28 cellular contexts compared by ENCODE assay signal in the genomic region with DNA sequence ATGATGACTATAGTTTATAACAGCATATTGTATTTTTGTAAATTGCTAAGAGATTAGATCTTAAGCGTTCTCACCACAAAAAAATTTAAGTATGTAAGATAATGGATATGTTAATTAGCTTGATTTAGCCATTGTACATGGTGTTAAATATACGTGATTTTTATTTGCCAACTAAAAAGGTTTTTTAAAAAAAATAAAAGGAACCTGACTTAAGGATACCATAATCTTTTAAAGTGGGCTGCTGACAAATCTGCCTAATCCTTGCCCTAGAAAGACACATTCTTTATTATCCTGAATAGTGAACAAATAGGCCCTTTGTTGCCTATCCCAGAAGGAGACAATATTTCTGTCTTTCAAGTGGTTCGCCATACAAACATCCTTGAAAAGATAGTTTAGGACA.
"Had no signal": no experiment of that assay in that cellular context is flagged by ENCODE, and none has a peak within 500 bp of the region (broad histone marks: within the 10 kb centered on the region; RNA-seq: fewer than 3 reads in every experiment).

No MANE protein-coding gene starts in this region.

- H3K36me3 ChIP-seq: colonic mucosa, esophagus muscularis mucosa, esophagus squamous epithelium, gastrocnemius medialis, gastroesophageal sphincter, heart left ventricle, heart right ventricle had no signal

- H3K27me3 Mint-ChIP-seq: dendritic cell treated with granulocyte-macrophage colony-stimulating factor and Interleukin-4, amounts not matched to agents 40 ng/mL and 50 ng/mL, for 4 days; effector memory CD8-positive, alpha-beta T cell had no signal

- H3K4me1 ChIP-seq: colonic mucosa, esophagus muscularis mucosa, esophagus squamous epithelium, foreskin keratinocyte, gastrocnemius medialis, gastroesophageal sphincter, heart left ventricle, heart right ventricle had no signal

- H3K9me3 ChIP-seq: colonic mucosa, esophagus muscularis mucosa, esophagus squamous epithelium, gastrocnemius medialis, gastroesophageal sphincter, heart left ventricle, heart right ventricle had no signal

- H3K4me3 ChIP-seq: colonic mucosa, coronary artery, dorsolateral prefrontal cortex, esophagus muscularis mucosa, esophagus squamous epithelium, gastrocnemius medialis, gastroesophageal sphincter, heart left ventricle, heart right ventricle had no signal

- H3K27ac Mint-ChIP-seq: dendritic cell treated with granulocyte-macrophage colony-stimulating factor and Interleukin-4, amounts not matched to agents 40 ng/mL and 50 ng/mL, for 4 days; effector memory CD8-positive, alpha-beta T cell; endodermal cell had no signal

- H3K27ac ChIP-seq: colonic mucosa, coronary artery, dorsolateral prefrontal cortex, epithelial cell of prostate, esophagus muscularis mucosa, esophagus squamous epithelium, foreskin keratinocyte, gastrocnemius medialis, gastroesophageal sphincter, heart left ventricle, heart right ventricle had no signal

- FAIRE-seq: endometrium, endothelial cell of umbilical vein, frontal cortex had no signal

- H3K4me3 Mint-ChIP-seq: dendritic cell treated with granulocyte-macrophage colony-stimulating factor and Interleukin-4, amounts not matched to agents 40 ng/mL and 50 ng/mL, for 4 days; effector memory CD8-positive, alpha-beta T cell; endodermal cell had no signal

- H3K27me3 ChIP-seq: colonic mucosa, esophagus muscularis mucosa, esophagus squamous epithelium, foreskin keratinocyte, gastrocnemius medialis, gastroesophageal sphincter had no signal

- DNase-seq: colonic mucosa; cortex of kidney; dermis blood vessel endothelial cell; dorsolateral prefrontal cortex; effector CD4-positive, alpha-beta T cell; effector CD8-positive, alpha-beta T cell; effector memory CD4-positive, alpha-beta T cell; effector memory CD8-positive, alpha-beta T cell; endodermal cell; erythroblast; esophagus squamous epithelium; foreskin fibroblast; foreskin keratinocyte; foreskin melanocyte; gastrocnemius medialis; glutamatergic neuron; head of caudate nucleus; heart left ventricle; heart right ventricle had no signal

- H3K4me1 Mint-ChIP-seq: endodermal cell had no signal

- H3K9me3 Mint-ChIP-seq: dendritic cell treated with granulocyte-macrophage colony-stimulating factor and Interleukin-4, amounts not matched to agents 40 ng/mL and 50 ng/mL, for 4 days; effector memory CD8-positive, alpha-beta T cell had no signal

- ATAC-seq: effector memory CD8-positive, alpha-beta T cell; esophagus mucosa; foreskin keratinocyte; gastrocnemius medialis; gastroesophageal sphincter; heart left ventricle; heart right ventricle had no signal
